16 cellular contexts compared by ENCODE assay signal in genomic region chr4:124953059-124953850, GRCh38.
DNase-seq lines count a peak whose midpoint lies in the region; ATAC-seq and TF ChIP-seq lines count a peak whose summit lies in the region.
"Had no signal": no experiment of that assay in that cellular context is flagged by ENCODE, and none has a peak within 500 bp of the region (broad histone marks: within the 10 kb centered on the region; RNA-seq: fewer than 3 reads in every experiment).

No MANE protein-coding gene starts in this region.

- intact Hi-C loops in PC-3 (cut with micrococcal nuclease) = no loop called here

- POLR2A ChIA-PET in PC-3 (lab: Charles Lee; ENCODE audit: unreplicated experiment) = interaction anchor here (0.6 kb wide), 1 partner anchor 329 kb away, joined by 5 read pairs; no protein-coding TSS in a partner anchor

- H3F3A ChIP-seq in PC-3 (ENCODE audit: low read length, unreplicated experiment) = no peaks in the 10 kb centered on the region

- H3K79me2 ChIP-seq in PC-3 (ENCODE audit: low read length) = no peaks in the 10 kb centered on the region
- H3K79me2 ChIP-seq: parathyroid adenoma had no signal

- TF ChIP-seq CTCF in AG09309 (IDR thresholded peaks at IDR 0.05; ENCODE audit: control insufficient read depth, insufficient read depth, low read depth, low read length, missing control alignments) (no peak), PC-3 (conservative IDR thresholded peaks at IDR 0.05; ENCODE audit: low read depth, low read length) (no peak)

- H3K27me3 ChIP-seq in PC-3 (ENCODE audit: low read length) = no peaks in the 10 kb centered on the region

- no peaks in the 10 kb centered on the region for H3K9me2 ChIP-seq in PC-3 (replicated peaks; ENCODE audit: low read length)

- peak overlapping the region; percentile 33 for H3K27ac ChIP-seq in PC-3 (ENCODE audit: low read length)
- H3K27ac ChIP-seq: parathyroid adenoma had no signal

- H3K4me1 ChIP-seq in PC-3 (ENCODE audit: insufficient read depth, low read length) = peaks cover 19% of the 10 kb centered on the region
- H3K4me1 ChIP-seq: parathyroid adenoma had no signal

- peak overlapping the region; percentile 19; the same call in 1 of the 2 replicates for H3K4me2 ChIP-seq in PC-3 (ENCODE audit: low read length)

- H2AFZ ChIP-seq in PC-3 (ENCODE audit: low read length) = no peak overlapping the region
- H2AFZ ChIP-seq: parathyroid adenoma had no signal

- no TSS peak for BruUV-seq in PC-3 (replicated peaks; lab: Mats Ljungman, UMichigan)

- no peaks in the 10 kb centered on the region for H4K20me1 ChIP-seq in PC-3 (ENCODE audit: low read length)

- H3K9me3 ChIP-seq in PC-3 (ENCODE audit: low read length) = no peaks in the 10 kb centered on the region

- DNase-seq in AG09309 (ENCODE audit: low read depth) (peak; percentile 28), PC-3 (peak; percentile 59), dermis blood vessel endothelial cell (peak; percentile 27), kidney tubule cell (ENCODE audit: low spot score) (peak; percentile 18), MV-4-11 (lab: John Stamatoyannopoulos, UW) (no peak), LoVo (ENCODE audit: low spot score) (no peak)
- DNase-seq: activated naive CD4-positive, alpha-beta T cell treated with anti-CD3 and anti-CD28 coated beads for 36 hours; AML-193; midbrain; NCI-H1048; NCI-H2171; SW 1271 had no signal

- no peaks in the 10 kb centered on the region for H3K36me3 ChIP-seq in PC-3 (ENCODE audit: low read depth, low read length)

- no peak overlapping the region for H3K9ac ChIP-seq in PC-3 (ENCODE audit: low read length)
- H3K9ac ChIP-seq: parathyroid adenoma had no signal

- H3K4me3 ChIP-seq in AG09309 (ENCODE audit: control insufficient read depth, low read depth, low read length) (no peak overlapping the region), PC-3 (ENCODE audit: low read length) (no peak overlapping the region)

- ATAC-seq in PC-3 (peak; percentile 94), GM21390 (IDR thresholded peaks at IDR 0.05; ENCODE audit: unreplicated experiment) (no peak), GM21360 (IDR thresholded peaks at IDR 0.05; ENCODE audit: unreplicated experiment) (no peak)
- ATAC-seq: WTC11 had no signal

- CTCF ChIA-PET in PC-3 (lab: Charles Lee) = no interaction called here

Comparison
In these comparisons a context has a peak if more than half of its experiments do, and no peak if none do; other contexts are left out.
1. DNase-seq: peak in AG09309 (single experiment), PC-3 (single experiment), dermis blood vessel endothelial cell (single experiment) and kidney tubule cell (single experiment); none in MV-4-11 (single experiment) and LoVo (single experiment).